In the genomic region with DNA sequence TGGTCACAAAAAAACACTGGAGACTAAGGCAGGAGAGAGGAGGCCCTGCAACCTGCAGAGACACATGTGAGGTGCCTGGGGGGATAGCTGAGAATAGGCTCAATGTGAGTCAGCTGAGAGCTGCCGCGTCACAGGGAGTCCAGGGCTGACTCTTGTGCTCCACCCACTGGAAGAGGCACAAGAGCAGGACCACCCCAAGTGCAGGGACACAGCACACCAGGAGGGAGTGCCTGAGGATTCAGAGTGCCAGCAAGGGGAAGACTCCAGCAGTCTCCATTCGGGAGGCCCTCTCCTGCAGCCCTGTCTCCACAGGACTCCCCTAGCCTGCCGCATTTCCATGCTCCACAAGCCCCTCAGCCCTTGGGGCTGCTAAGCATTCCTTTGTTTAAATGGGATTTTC, we compare ENCODE assay signal across 8 cellular contexts.
DNase-seq lines count a peak whose midpoint lies in the region; ATAC-seq and TF ChIP-seq lines count a peak whose summit lies in the region.

No MANE protein-coding gene starts in this region.

- H3K4me3 Mint-ChIP-seq in activated T-helper 17 cell treated with anti-CD3 and anti-CD28 coated beads, Interleukin-2, amount 50 U/mL, for 72 hours, result peak overlapping the region; percentile 79

- CTCF ChIA-PET in HEK293T (lab: Yijun Ruan, JAX), result no interaction called here

- H3K4me1 Mint-ChIP-seq in activated T-helper 17 cell treated with anti-CD3 and anti-CD28 coated beads, Interleukin-2, amount 50 U/mL, for 72 hours, result peaks cover 31% of the 10 kb centered on the region

- no peaks in the 10 kb centered on the region for H3K27me3 Mint-ChIP-seq in activated T-helper 17 cell treated with anti-CD3 and anti-CD28 coated beads, Interleukin-2, amount 50 U/mL, for 72 hours

- ATAC-seq in activated T-helper 17 cell treated with anti-CD3 and anti-CD28 coated beads, Interleukin-2, amount 50 U/mL, for 72 hours (replicated peaks), result peak; percentile 37
- no peak for ATAC-seq in HG02973 (IDR thresholded peaks at IDR 0.05; ENCODE audit: unreplicated experiment)

- peak; percentile 29 for DNase-seq in AG08395 (ENCODE audit: low spot score)
- DNase-seq in HEK293T (ENCODE audit: extremely low spot score), result peak; percentile 45
- DNase-seq in iPS-NIHi7 (ENCODE audit: extremely low spot score), result peak; percentile 84
- no peak for DNase-seq in activated gamma-delta T cell (lab: John Stamatoyannopoulos, UW)
- no peak for DNase-seq in SIG-M5 treated with dmso at 0.1 percent for 504 hours (lab: John Stamatoyannopoulos, UW; ENCODE audit: unreplicated experiment)
- DNase-seq in SW 1271 (lab: John Stamatoyannopoulos, UW), result no peak

- no peaks in the 10 kb centered on the region for H3K9me3 Mint-ChIP-seq in activated T-helper 17 cell treated with anti-CD3 and anti-CD28 coated beads, Interleukin-2, amount 50 U/mL, for 72 hours

- peaks cover 69% of the 10 kb centered on the region for H3K36me3 Mint-ChIP-seq in activated T-helper 17 cell treated with anti-CD3 and anti-CD28 coated beads, Interleukin-2, amount 50 U/mL, for 72 hours (ENCODE audit: low read depth)

- POLR2A ChIA-PET in HEK293T (lab: Yijun Ruan, JAX), result interaction anchor here (0.8 kb wide), 1 partner anchor 17 kb away, joined by 3 read pairs; no protein-coding TSS in a partner anchor

- peak overlapping the region; percentile 83 for H3K27ac Mint-ChIP-seq in activated T-helper 17 cell treated with anti-CD3 and anti-CD28 coated beads, Interleukin-2, amount 50 U/mL, for 72 hours

TF ChIP-seq in HEK293T, 16 proteins besides CTCF, POLR2A, EP300 and RAD21:
- no peak for TF ChIP-seq SP1 (IDR thresholded peaks at IDR 0.05)
- TF ChIP-seq CTBP1 (IDR thresholded peaks at IDR 0.05; ENCODE audit: borderline replicate concordance), result no peak
- no peak for TF ChIP-seq L3MBTL2 (conservative IDR thresholded peaks at IDR 0.05)
- no peak for TF ChIP-seq BHLHE40 (IDR thresholded peaks at IDR 0.05; ENCODE audit: borderline replicate concordance)

Comparison
In these comparisons a context has a peak if more than half of its experiments do, and no peak if none do; other contexts are left out.
1. DNase-seq: peak in AG08395 (single experiment), HEK293T (single experiment) and iPS-NIHi7 (single experiment); none in activated gamma-delta T cell (single experiment), SIG-M5 treated with dmso at 0.1 percent for 504 hours (single experiment) and SW 1271 (0 of 2).